24 cellular contexts compared by ENCODE assay signal in the genomic region with DNA sequence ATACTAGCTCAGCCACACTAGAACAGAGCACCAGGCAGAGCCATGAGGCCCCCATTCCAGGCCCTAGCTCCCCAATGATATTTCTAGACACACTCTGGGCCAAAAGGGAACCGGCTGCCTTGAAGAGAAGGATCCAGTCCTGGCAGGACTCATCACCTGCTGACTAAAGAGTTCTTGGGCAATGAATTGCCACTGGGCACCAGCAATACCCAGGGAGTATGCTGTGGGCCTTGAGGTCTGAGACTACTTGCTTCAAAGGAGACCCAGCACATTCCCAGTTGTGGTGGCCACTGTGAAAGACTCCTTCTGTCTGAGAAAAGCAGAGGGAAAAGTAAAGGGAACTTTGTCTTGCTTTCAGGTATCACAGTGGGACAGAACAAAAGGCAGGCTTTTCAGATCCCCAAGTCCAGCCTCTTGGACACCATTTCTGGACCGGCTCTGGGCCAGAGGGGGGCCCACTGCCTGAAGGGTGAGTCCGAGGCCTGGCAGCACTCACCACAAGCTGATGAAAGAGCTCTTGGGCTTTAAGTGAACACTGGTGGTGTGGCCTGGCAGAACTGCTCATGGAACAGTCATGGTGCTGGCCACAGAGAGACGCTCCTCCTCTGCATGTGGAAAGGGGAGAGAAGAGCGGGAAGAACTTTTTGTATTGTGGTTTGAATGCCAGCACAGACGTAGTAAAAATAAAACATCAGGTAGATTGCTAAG.
DNase-seq lines count a peak whose midpoint lies in the region; ATAC-seq and TF ChIP-seq lines count a peak whose summit lies in the region.
"Had no signal": no experiment of that assay in that cellular context is flagged by ENCODE, and none has a peak within 500 bp of the region (broad histone marks: within the 10 kb centered on the region; RNA-seq: fewer than 3 reads in every experiment).

No MANE protein-coding gene starts in this region.

- H3K4me3 ChIP-seq in MG63, result no peak overlapping the region
- H3K4me3 ChIP-seq in epithelial cell of esophagus (ENCODE audit: low read length), result no peak overlapping the region
- H3K4me3 ChIP-seq in psoas muscle, result no peak overlapping the region
- H3K4me3 ChIP-seq: SJCRH30, testis, uterus had no signal

- TF ChIP-seq CTCF in epithelial cell of esophagus (IDR thresholded peaks at IDR 0.05; ENCODE audit: insufficient read depth, low read depth, low read length, missing control alignments), result no peak
- no peak for TF ChIP-seq CTCF in psoas muscle (IDR thresholded peaks at IDR 0.05)

- no peaks in the 10 kb centered on the region; the same call in 1 of the 2 replicates for H3K36me3 ChIP-seq in MG63
- H3K36me3 ChIP-seq in psoas muscle (ENCODE audit: insufficient read depth in 1 of 2, low read depth in 1 of 2), result no peaks in the 10 kb centered on the region
- H3K36me3 ChIP-seq: uterus had no signal

- H3K27ac ChIP-seq in psoas muscle, result no peak overlapping the region
- H3K27ac ChIP-seq: SJCRH30, testis, uterus, VCaP had no signal

- H3K4me1 ChIP-seq in psoas muscle, result peaks cover 20% of the 10 kb centered on the region
- H3K4me1 ChIP-seq: SJCRH30, testis had no signal

- DNase-seq in MG63, result peak; percentile 77
- peak; percentile 52 for DNase-seq in epithelial cell of esophagus (ENCODE audit: low read depth)
- DNase-seq in left ventricle myocardium superior, result peak; percentile 80
- peak in 1 of 2 donors; percentile 33 for DNase-seq in psoas muscle
- no peak for DNase-seq in NCI-H526 (lab: John Stamatoyannopoulos, UW)
- no peak for DNase-seq in stimulated activated CD4-positive, alpha-beta T cell treated with anti-CD3 and anti-CD28 coated beads, Interleukin-4, amount 100 ng/mL, for 1 hour
- DNase-seq: activated CD4-positive, alpha-beta T cell treated with anti-CD3 and anti-CD28 coated beads for 4 hours; activated CD8-positive, alpha-beta T cell treated with anti-CD3 and anti-CD28 coated beads, Interleukin-2, amount 10 ng/mL, durations not matched to agents 7 days and 5 days; amygdala; CD4-positive, alpha-beta T cell; DND-41; effector CD4-positive, alpha-beta T cell; GF-D8; Karpas-422; NCI-H748 treated with DMSO at 0.1 percent for 48 hours; SJCRH30; stimulated activated naive CD4-positive, alpha-beta T cell treated with Interleukin-2 at 50 U/mL for 16 hours; SW 1271; testis; uterus had no signal

- peak; percentile 88 for ATAC-seq in left ventricle myocardium superior
- ATAC-seq in psoas muscle, result peak in 3 of 4 donors; percentile 44 to 82 (median 71)
- ATAC-seq in HG02840 (IDR thresholded peaks at IDR 0.05; ENCODE audit: low FRiP score, unreplicated experiment), result no peak
- no peak for ATAC-seq in HG02623 (IDR thresholded peaks at IDR 0.05; ENCODE audit: unreplicated experiment)
- ATAC-seq: activated CD8-positive, alpha-beta T cell treated with anti-CD3 and anti-CD28 coated beads, Interleukin-2, amount 10 ng/mL, durations not matched to agents 7 days and 5 days; activated T-helper 17 cell treated with anti-CD3 and anti-CD28 coated beads, Interleukin-2, amount 50 U/mL, for 72 hours had no signal

- intact Hi-C loops in left ventricle myocardium superior (cut with micrococcal nuclease), result no loop called here
- intact Hi-C loops in psoas muscle (cut with DNase I), result loop anchor here (5.0 to 10.0 kb wide), 2 partner anchors 69 to 72 kb away; a partner anchor contains a TSS

- WGBS in psoas muscle, 3 donors, result 65 to 90% (median 74%) methylated on average over 6 of the region's 6 CpGs

- H3K9me3 ChIP-seq in MG63, result no peaks in the 10 kb centered on the region
- no peaks in the 10 kb centered on the region for H3K9me3 ChIP-seq in psoas muscle
- H3K9me3 ChIP-seq: SJCRH30, testis, uterus had no signal

- H3K27me3 ChIP-seq in MG63 (no peaks in the 10 kb centered on the region), psoas muscle (ENCODE audit: insufficient read depth in 3 of 3, low read length in 2 of 3) (no peaks in the 10 kb centered on the region)
- H3K27me3 ChIP-seq: SJCRH30, testis, uterus had no signal

Comparison
In these comparisons a context has a peak if more than half of its experiments do, and no peak if none do; other contexts are left out.
1. DNase-seq: peak in MG63 (single experiment), epithelial cell of esophagus (single experiment) and left ventricle myocardium superior (single experiment); none in NCI-H526 (0 of 2) and stimulated activated CD4-positive, alpha-beta T cell treated with anti-CD3 and anti-CD28 coated beads, Interleukin-4, amount 100 ng/mL, for 1 hour (single experiment).
2. ATAC-seq: peak in left ventricle myocardium superior (single experiment) and psoas muscle (3 of 4); none in HG02840 (single experiment) and HG02623 (single experiment).